ENCODE assay signal across 36 cellular contexts in the genomic region with DNA sequence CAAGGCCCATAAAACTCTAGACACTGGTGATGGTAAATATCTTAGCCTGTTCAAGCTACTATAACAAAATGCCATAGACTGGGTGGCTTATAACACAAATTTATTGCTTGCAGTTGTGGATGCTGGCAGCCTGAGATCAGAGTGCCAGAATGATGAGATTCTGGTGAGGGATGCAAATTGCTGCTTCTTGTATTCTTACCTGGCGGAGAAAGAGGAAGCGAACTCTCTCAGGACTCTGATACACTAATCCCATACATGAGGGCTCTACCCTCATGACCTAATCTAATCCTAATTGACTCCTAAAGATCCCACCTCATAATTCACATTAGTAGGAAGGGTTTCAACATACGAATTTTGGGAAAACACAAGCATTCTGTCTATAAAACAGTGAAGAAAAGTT.
"Had no signal": no experiment of that assay in that cellular context is flagged by ENCODE, and none has a peak within 500 bp of the region (broad histone marks: within the 10 kb centered on the region; RNA-seq: fewer than 3 reads in every experiment).

No MANE protein-coding gene starts in this region.

- H3K4me3 Mint-ChIP-seq: activated B cell treated with CpG ODN at 0.5 μM for 24 hours; activated CD4-positive, alpha-beta memory T cell treated with anti-CD3 and anti-CD28 coated beads for 36 hours; activated CD4-positive, alpha-beta T cell treated with anti-CD3 and anti-CD28 coated beads, Interleukin-2, amount 10 ng/mL, durations not matched to agents 24 days and 14 days; activated CD8-positive, alpha-beta T cell treated with anti-CD3 and anti-CD28 coated beads for 36 hours; activated naive CD4-positive, alpha-beta T cell treated with anti-CD3 and anti-CD28 coated beads for 36 hours; activated naive CD8-positive, alpha-beta T cell treated with anti-CD3 and anti-CD28 coated beads for 36 hours; activated T-cell treated with anti-CD3 and anti-CD28 coated beads, Interleukin-2, amount 50 U/mL, for 4 hours; activated T-cell treated with anti-CD3 and anti-CD28 coated beads, Interleukin-2, amount 50 U/mL, for 72 hours; activated T-helper 1 cell treated with anti-CD3 and anti-CD28 coated beads, Interleukin-12 subunit alpha, Interleukin-12 subunit beta, Interleukin-2, Interleukin-4 antibody, amounts not matched to agents 30 ng/mL and 10 ng/mL and 1 ng/mL, durations not matched to agents 14 hours and 24 hours and 36 hours; activated T-helper 17 cell treated with anti-CD3 and anti-CD28 coated beads, Interleukin-2, amount 50 U/mL, for 72 hours; T-helper 1 cell treated with Interleukin-12 subunit alpha and Interleukin-12 subunit beta and Interleukin-4 antibody, amounts not matched to agents 30 μg/mL and 1 μg/mL, for 36 hours; T-helper 2 cell treated with Interferon-gamma antibody and Interleukin-4, amounts not matched to agents 5 μg/mL and 100 μg/mL, for 36 hours had no signal

- FAIRE-seq: astrocyte, TTC549 had no signal

- H3K27ac Mint-ChIP-seq: activated B cell treated with CpG ODN at 0.5 μM for 24 hours; activated CD4-positive, alpha-beta memory T cell treated with anti-CD3 and anti-CD28 coated beads for 36 hours; activated CD4-positive, alpha-beta T cell treated with anti-CD3 and anti-CD28 coated beads, Interleukin-2, amount 10 ng/mL, durations not matched to agents 24 days and 14 days; activated CD8-positive, alpha-beta T cell treated with anti-CD3 and anti-CD28 coated beads for 36 hours; activated naive CD4-positive, alpha-beta T cell treated with anti-CD3 and anti-CD28 coated beads for 36 hours; activated naive CD4-positive, alpha-beta T cell treated with anti-CD3 and anti-CD28 coated beads, Interleukin-2, amount 50 U/mL, for 72 hours; activated naive CD8-positive, alpha-beta T cell treated with anti-CD3 and anti-CD28 coated beads for 36 hours; activated T-cell treated with anti-CD3 and anti-CD28 coated beads, Interleukin-2, amount 50 U/mL, for 72 hours; activated T-helper 1 cell treated with anti-CD3 and anti-CD28 coated beads, Interleukin-12 subunit alpha, Interleukin-12 subunit beta, Interleukin-2, Interleukin-4 antibody, amounts not matched to agents 30 ng/mL and 10 ng/mL and 1 ng/mL, durations not matched to agents 14 hours and 24 hours and 36 hours; activated T-helper 17 cell treated with anti-CD3 and anti-CD28 coated beads, Interleukin-2, amount 50 U/mL, for 72 hours; T-helper 1 cell treated with Interleukin-12 subunit alpha and Interleukin-12 subunit beta and Interleukin-4 antibody, amounts not matched to agents 30 μg/mL and 1 μg/mL, for 36 hours; T-helper 2 cell treated with Interferon-gamma antibody and Interleukin-4, amounts not matched to agents 5 μg/mL and 100 μg/mL, for 36 hours had no signal

- DNase-seq: activated B cell treated with CpG ODN at 0.5 μM for 24 hours; activated CD4-positive, alpha-beta memory T cell treated with anti-CD3 and anti-CD28 coated beads for 36 hours; activated CD4-positive, alpha-beta T cell treated with anti-CD3 and anti-CD28 coated beads for 4 hours; activated CD4-positive, alpha-beta T cell treated with anti-CD3 and anti-CD28 coated beads, Interleukin-2, amount 10 ng/mL, durations not matched to agents 24 days and 14 days; activated CD4-positive, alpha-beta T cell treated with anti-CD3 and anti-CD28 coated beads, Interleukin-2, amount 50 U/mL, for 1 hour; activated CD4-positive, alpha-beta T cell treated with anti-CD3 and anti-CD28 coated beads, Interleukin-2, amount 50 U/mL, for 4 hours; activated CD4-positive, CD25-positive, alpha-beta regulatory T cell treated with anti-CD3 and anti-CD28 coated beads, Interleukin-2, amount 50 U/mL, for 72 hours; activated CD8-positive, alpha-beta memory T cell treated with anti-CD3 and anti-CD28 coated beads, Interleukin-2, amount 50 U/mL, for 4 hours; activated CD8-positive, alpha-beta T cell treated with anti-CD3 and anti-CD28 coated beads for 36 hours; activated effector memory CD4-positive, alpha-beta T cell treated with anti-CD3 and anti-CD28 coated beads, Interleukin-2, amount 50 U/mL, for 16 hours; activated gamma-delta T cell treated with Interleukin-2 at 50 U/mL for 16 hours; activated naive CD4-positive, alpha-beta T cell; activated naive CD4-positive, alpha-beta T cell treated with anti-CD3 and anti-CD28 coated beads for 36 hours; activated naive CD4-positive, alpha-beta T cell treated with anti-CD3 and anti-CD28 coated beads, Interleukin-2, amount 50 U/mL, for 16 hours; activated naive CD8-positive, alpha-beta T cell treated with anti-CD3 and anti-CD28 coated beads for 36 hours; activated T-cell treated with anti-CD3 and anti-CD28 coated beads for 4 hours; activated T-cell treated with anti-CD3 and anti-CD28 coated beads, Interleukin-2, amount 50 U/mL, for 1 hour; activated T-cell treated with anti-CD3 and anti-CD28 coated beads, Interleukin-2, amount 50 U/mL, for 4 hours; activated T-cell treated with anti-CD3 and anti-CD28 coated beads, Interleukin-2, amount 50 U/mL, for 72 hours; adrenal gland; amniotic stem cell; aorta; body of pancreas; brain microvascular endothelial cell; central memory CD4-positive, alpha-beta T cell; T-helper 2 cell; T-helper 9 cell had no signal

- H3K4me1 ChIP-seq: adrenal gland, body of pancreas, breast epithelium had no signal

- H3K27me3 ChIP-seq: adrenal gland, body of pancreas, brain microvascular endothelial cell, breast epithelium had no signal

- H3K36me3 ChIP-seq: adrenal gland, brain microvascular endothelial cell, breast epithelium had no signal

- H3K4me3 ChIP-seq: adrenal gland, body of pancreas, breast epithelium had no signal

- H3K36me3 Mint-ChIP-seq: activated naive CD8-positive, alpha-beta T cell treated with anti-CD3 and anti-CD28 coated beads for 36 hours had no signal

- H3K27me3 Mint-ChIP-seq: activated naive CD8-positive, alpha-beta T cell treated with anti-CD3 and anti-CD28 coated beads for 36 hours had no signal

- H3K4me1 Mint-ChIP-seq: activated T-helper 17 cell treated with anti-CD3 and anti-CD28 coated beads, Interleukin-2, amount 50 U/mL, for 72 hours had no signal

- H3K27ac ChIP-seq: adrenal gland, body of pancreas, brain microvascular endothelial cell, breast epithelium, VCaP had no signal

- H3K9me3 ChIP-seq: adrenal gland, body of pancreas had no signal
